In genomic region chr1:6937048-6937447, GRCh38 we compare ENCODE assay signal across 1 cellular context.
TF ChIP-seq lines count a peak whose summit lies in the region.

No MANE protein-coding gene starts in this region.

TF ChIP-seq in IMR-90, 13 proteins besides CTCF, POLR2A, EP300 and RAD21:
- TF ChIP-seq, protein P1, sequence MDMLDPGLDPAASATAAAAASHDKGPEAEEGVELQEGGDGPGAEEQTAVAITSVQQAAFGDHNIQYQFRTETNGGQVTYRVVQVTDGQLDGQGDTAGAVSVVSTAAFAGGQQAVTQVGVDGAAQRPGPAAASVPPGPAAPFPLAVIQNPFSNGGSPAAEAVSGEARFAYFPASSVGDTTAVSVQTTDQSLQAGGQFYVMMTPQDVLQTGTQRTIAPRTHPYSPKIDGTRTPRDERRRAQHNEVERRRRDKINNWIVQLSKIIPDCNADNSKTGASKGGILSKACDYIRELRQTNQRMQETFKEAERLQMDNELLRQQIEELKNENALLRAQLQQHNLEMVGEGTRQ (IDR thresholded peaks at IDR 0.05; ENCODE audit: low read depth, low read length), result no peak
- TF ChIP-seq CHD1 (IDR thresholded peaks at IDR 0.05; ENCODE audit: low read depth, low read length) (no peak), MAZ (IDR thresholded peaks at IDR 0.05; ENCODE audit: borderline replicate concordance, low read depth, low read length) (no peak), FOS (IDR thresholded peaks at IDR 0.05; ENCODE audit: low read depth, low read length) (no peak), RFX5 (IDR thresholded peaks at IDR 0.05; ENCODE audit: low read depth, low read length) (no peak), BHLHE40 (IDR thresholded peaks at IDR 0.05; ENCODE audit: low read depth, low read length) (no peak), RCOR1 (IDR thresholded peaks at IDR 0.05; ENCODE audit: insufficient replicate concordance, low read length) (no peak), NFE2L2 (IDR thresholded peaks at IDR 0.05; ENCODE audit: low read depth, low read length) (no peak), SMC3 (IDR thresholded peaks at IDR 0.05; ENCODE audit: low read depth, low read length) (no peak), ELK1 (IDR thresholded peaks at IDR 0.05; ENCODE audit: borderline replicate concordance, low read depth, low read length) (no peak), MAFK (IDR thresholded peaks at IDR 0.05; ENCODE audit: low read depth, low read length) (no peak), MXI1 (IDR thresholded peaks at IDR 0.05; ENCODE audit: borderline replicate concordance, low read depth, low read length) (no peak), CEBPB (IDR thresholded peaks at IDR 0.05; ENCODE audit: low read depth, low read length) (no peak)
